ENCODE assay signal across 29 cellular contexts in the genomic region with DNA sequence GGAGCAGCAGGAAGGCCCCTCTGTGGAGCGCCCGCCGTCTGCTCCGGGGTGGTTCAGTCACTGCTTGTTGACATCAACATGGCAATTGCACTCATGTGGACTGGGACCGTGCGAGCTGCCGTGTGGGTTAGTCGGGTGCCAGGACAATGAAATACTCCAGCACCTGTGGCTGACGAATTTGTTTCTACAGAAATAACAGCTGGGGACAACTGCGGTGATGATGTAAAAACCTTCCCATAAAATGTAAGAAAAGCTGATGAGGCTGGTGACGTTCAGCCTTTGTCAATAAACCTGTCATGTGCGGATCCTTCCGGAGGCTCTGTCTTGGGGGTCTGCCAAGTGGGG.
"Had no signal": no experiment of that assay in that cellular context is flagged by ENCODE, and none has a peak within 500 bp of the region (broad histone marks: within the 10 kb centered on the region; RNA-seq: fewer than 3 reads in every experiment).

No MANE protein-coding gene starts in this region.

- DNase-seq: cortex of kidney; gastrocnemius medialis; head of caudate nucleus; kidney glomerular epithelial cell; left colon; left ventricle myocardium superior; naive B cell; nucleus accumbens; ovary; psoas muscle; retina; stimulated activated CD4-positive, alpha-beta T cell treated with anti-CD3 and anti-CD28 coated beads, Interleukin-12 subunit alpha, Interleukin-12 subunit beta, amount 100 ng/mL, for 4 hours; stimulated activated CD4-positive, alpha-beta T cell treated with anti-CD3 and anti-CD28 coated beads, Interleukin-1b, Interleukin-23, amount 100 ng/mL, for 48 hours; stimulated activated CD4-positive, alpha-beta T cell treated with anti-CD3 and anti-CD28 coated beads, Interleukin-4, amount 100 ng/mL, for 1 hour; stimulated activated CD8-positive, alpha-beta memory T cell treated with anti-CD3 and anti-CD28 coated beads, Interleukin-4, amount 100 ng/mL, for 48 hours; stimulated activated naive CD4-positive, alpha-beta T cell; stimulated activated naive CD8-positive, alpha-beta T cell treated with anti-CD3 and anti-CD28 coated beads, Interleukin-15, amount 100 ng/mL, for 72 hours; tibial artery had no signal

- H3K9ac ChIP-seq: neural progenitor cell had no signal

- ATAC-seq: esophagus mucosa; gastrocnemius medialis; left colon; left ventricle myocardium superior; mucosa of descending colon; psoas muscle; stimulated activated naive CD8-positive, alpha-beta T cell treated with anti-CD3 and anti-CD28 coated beads, Interleukin-15, amount 100 ng/mL, for 72 hours had no signal

- H3K36me3 ChIP-seq: gastrocnemius medialis, neural progenitor cell, ovary had no signal

- H3K9me3 Mint-ChIP-seq: nephron, neural progenitor cell had no signal

- H3K27me3 Mint-ChIP-seq: naive B cell; stimulated activated naive CD8-positive, alpha-beta T cell treated with anti-CD3 and anti-CD28 coated beads, Interleukin-15, amount 100 ng/mL, for 72 hours; type B pancreatic cell had no signal

- H3K9me3 ChIP-seq: gastrocnemius medialis, mucosa of descending colon, ovary, psoas muscle, tibial artery had no signal

- FAIRE-seq: islet of Langerhans had no signal

- H3K4me3 ChIP-seq: gastrocnemius medialis, lung, mucosa of descending colon, neural progenitor cell, ovary, psoas muscle, smooth muscle cell, tibial artery had no signal

- H3K27ac ChIP-seq: epithelial cell of prostate, gastrocnemius medialis, neural progenitor cell, ovary, psoas muscle had no signal

- H3K27me3 ChIP-seq: gastrocnemius medialis, neural progenitor cell, ovary, tibial artery had no signal

- H3K27ac Mint-ChIP-seq: memory B cell, mesothelial cell of epicardium, naive B cell had no signal

- H3K4me3 Mint-ChIP-seq: memory B cell; mesothelial cell of epicardium; naive B cell; neural progenitor cell; stimulated activated naive CD8-positive, alpha-beta T cell treated with anti-CD3 and anti-CD28 coated beads, Interleukin-15, amount 100 ng/mL, for 72 hours; type B pancreatic cell had no signal
